Comparison of ENCODE assay signal across 8 cellular contexts in genomic region chr20:3156811-3157619, GRCh38. TPM values are rescaled to one million over a fixed set of nuclear protein-coding genes. Genes with fewer than 3 reads are reported as not detected.
DNase-seq lines count a peak whose midpoint lies in the region; ATAC-seq and TF ChIP-seq lines count a peak whose summit lies in the region.

No MANE protein-coding gene starts in this region.

- DNase-seq in MCF 10A (ENCODE audit: unreplicated experiment), result no peak
- no peak for DNase-seq in breast epithelium (ENCODE audit: low spot score in 2 of 2)
- DNase-seq in cardiac fibroblast (ENCODE audit: low read depth in 2 of 2), result peak; percentile 18
- no peak for DNase-seq in brain microvascular endothelial cell
- DNase-seq in mucosa of descending colon, result no peak
- DNase-seq in NCI-H1105 treated with DMSO at 0.1 percent for 48 hours (lab: John Stamatoyannopoulos, UW), result no peak

- no peaks in the 10 kb centered on the region for H3K9me3 Mint-ChIP-seq in MCF 10A (ENCODE audit: unreplicated experiment)
- H3K9me3 Mint-ChIP-seq in stimulated activated memory B cell treated with anti-CD40 and anti-IgM and Interleukin-4, amounts not matched to agents 10 μg/mL and 1 μg/mL and 100 μg/mL, for 72 hours, result no peaks in the 10 kb centered on the region

- peak overlapping the region; percentile 92 for H3K4me3 Mint-ChIP-seq in MCF 10A (ENCODE audit: unreplicated experiment)
- peak overlapping the region; percentile 67 for H3K4me3 Mint-ChIP-seq in stimulated activated memory B cell treated with anti-CD40 and anti-IgM and Interleukin-4, amounts not matched to agents 10 μg/mL and 1 μg/mL and 100 μg/mL, for 72 hours

- ATAC-seq in HG03460 (IDR thresholded peaks at IDR 0.05; ENCODE audit: unreplicated experiment) (peak; percentile 70), mucosa of descending colon (no peak)
- ATAC-seq in stimulated activated memory B cell treated with anti-CD40 and anti-IgM and Interleukin-4, amounts not matched to agents 10 μg/mL and 1 μg/mL and 100 μg/mL, for 72 hours, result peak; percentile 88

- POLR2A ChIA-PET in MCF 10A (lab: Yijun Ruan, JAX), result interaction anchor here (0.7 to 0.9 kb wide), 3 partner anchors 109 to 310 kb away, joined by 3 to 4 read pairs (median 4); no protein-coding TSS in a partner anchor

- peaks cover 35% of the 10 kb centered on the region for H3K36me3 Mint-ChIP-seq in MCF 10A (ENCODE audit: insufficient read depth, unreplicated experiment)
- peaks cover 12% of the 10 kb centered on the region for H3K36me3 Mint-ChIP-seq in stimulated activated memory B cell treated with anti-CD40 and anti-IgM and Interleukin-4, amounts not matched to agents 10 μg/mL and 1 μg/mL and 100 μg/mL, for 72 hours

- H3K4me3 ChIP-seq in breast epithelium, result peak overlapping the region in 1 of 3 donors; percentile 86
- no peak overlapping the region for H3K4me3 ChIP-seq in cardiac fibroblast (replicated peaks in 1 of 2; ENCODE audit: low read depth in 2 of 2, low read length in 2 of 2)
- no peak overlapping the region for H3K4me3 ChIP-seq in brain microvascular endothelial cell (ENCODE audit: low read depth, low read length)
- no peak overlapping the region for H3K4me3 ChIP-seq in mucosa of descending colon

- no peak for TF ChIP-seq POLR2A in breast epithelium (IDR thresholded peaks at IDR 0.05)

- H3K9me3 ChIP-seq in breast epithelium, result no peaks in the 10 kb centered on the region
- no peaks in the 10 kb centered on the region for H3K9me3 ChIP-seq in mucosa of descending colon

- no TSS peak for BruUV-seq in MCF 10A (replicated peaks; lab: Mats Ljungman, UMichigan)

- H3K4me1 ChIP-seq in breast epithelium, result peaks cover 15 to 19% of the 10 kb centered on the region in 2 donors
- H3K4me1 ChIP-seq in mucosa of descending colon (ENCODE audit: low read depth), result peaks cover 22% of the 10 kb centered on the region

- H3K27me3 ChIP-seq in breast epithelium, result no peaks in the 10 kb centered on the region
- no peaks in the 10 kb centered on the region for H3K27me3 ChIP-seq in brain microvascular endothelial cell (replicated peaks)

- H3K27me3 Mint-ChIP-seq in MCF 10A (ENCODE audit: insufficient read depth, unreplicated experiment), result no peaks in the 10 kb centered on the region
- no peaks in the 10 kb centered on the region for H3K27me3 Mint-ChIP-seq in stimulated activated memory B cell treated with anti-CD40 and anti-IgM and Interleukin-4, amounts not matched to agents 10 μg/mL and 1 μg/mL and 100 μg/mL, for 72 hours

- in situ Hi-C loops in brain microvascular endothelial cell (cut with HindIII; ENCODE audit: low pct_ligation_motif_present, low sequenced_read_pairs), result no loop called here

- intact Hi-C loops in MCF 10A (cut with micrococcal nuclease), result no loop called here
- intact Hi-C loops in breast epithelium (cut with DNase I; ENCODE audit: low total_unique reads), result no loop called here
- intact Hi-C loops in mucosa of descending colon (cut with DNase I, micrococcal nuclease), result no loop called here

- H3K27ac Mint-ChIP-seq in MCF 10A (ENCODE audit: low read depth, unreplicated experiment), result peak overlapping the region; percentile 99
- H3K27ac Mint-ChIP-seq in stimulated activated memory B cell treated with anti-CD40 and anti-IgM and Interleukin-4, amounts not matched to agents 10 μg/mL and 1 μg/mL and 100 μg/mL, for 72 hours, result peak overlapping the region; percentile 96

- H3K36me3 ChIP-seq in breast epithelium, result no peaks in the 10 kb centered on the region
- H3K36me3 ChIP-seq in brain microvascular endothelial cell (replicated peaks), result peaks cover 2% of the 10 kb centered on the region
- H3K36me3 ChIP-seq in mucosa of descending colon (ENCODE audit: low read depth), result no peaks in the 10 kb centered on the region

- CTCF ChIA-PET in MCF 10A (lab: Yijun Ruan, JAX), result interaction anchor here (0.6 to 1.5 kb wide), 7 partner anchors 9 to 317 kb away, joined by 3 to 8 read pairs (median 4); partner anchors contain the start of genes PCED1A and VPS16

- peaks cover 19% of the 10 kb centered on the region for H3K4me1 Mint-ChIP-seq in MCF 10A (ENCODE audit: insufficient read depth, unreplicated experiment)
- peaks cover 67% of the 10 kb centered on the region for H3K4me1 Mint-ChIP-seq in stimulated activated memory B cell treated with anti-CD40 and anti-IgM and Interleukin-4, amounts not matched to agents 10 μg/mL and 1 μg/mL and 100 μg/mL, for 72 hours

- no peak for TF ChIP-seq CTCF in MCF 10A (IDR thresholded peaks at IDR 0.05; ENCODE audit: unreplicated experiment)
- no peak for TF ChIP-seq CTCF in breast epithelium (IDR thresholded peaks at IDR 0.05)
- TF ChIP-seq CTCF in cardiac fibroblast (IDR thresholded peaks at IDR 0.05; ENCODE audit: low read depth, low read length), result no peak
- TF ChIP-seq CTCF in brain microvascular endothelial cell (IDR thresholded peaks at IDR 0.05; ENCODE audit: low read depth, low read length, missing control alignments), result no peak
- no peak for TF ChIP-seq CTCF in mucosa of descending colon (IDR thresholded peaks at IDR 0.05)

- H3K27ac ChIP-seq in breast epithelium (peak overlapping the region in 1 of 2 donors; percentile 2), brain microvascular endothelial cell (no peak overlapping the region)

RNA-seq across cellular contexts. Expression of gene FASTKD5, which starts 2.6 kb away (rescaled TPM):
- total RNA-seq in MCF 10A (2022), result 15.0 and 18.2 TPM in 2 replicates
- 10 to 100 TPM; 15.4 to 18.3 (median 16.3) TPM for total RNA-seq in breast epithelium
- 10 to 100 TPM; 15.5 to 17.7 (median 16.0) TPM for total RNA-seq in mucosa of descending colon

RNA-seq across cellular contexts. Expression of gene UBOX5, which starts 2.6 kb away (rescaled TPM):
- total RNA-seq in MCF 10A (2022) (5.0 and 5.9 TPM in 2 replicates), breast epithelium (1 to 10 TPM; 5.9 to 8.9 (median 6.6) TPM), mucosa of descending colon (1 to 10 TPM; 5.9 to 9.2 (median 8.5) TPM)

RNA-seq across cellular contexts. Expression of gene LZTS3, which starts 16.3 kb away (rescaled TPM):
- 5.3 and 8.5 TPM in 2 replicates for total RNA-seq in MCF 10A (2022)
- total RNA-seq in breast epithelium, result 10 to 100 TPM in 2 of 3 donors, 1 to 10 TPM in 1; 9.3 to 12.1 (median 11.3) TPM
- total RNA-seq in mucosa of descending colon, result 1 to 10 TPM; 4.2 to 9.9 (median 8.0) TPM

RNA-seq across cellular contexts. Expression of gene DDRGK1, which starts 47.5 kb away (rescaled TPM):
- 116 and 136 TPM in 2 replicates for total RNA-seq in MCF 10A (2022)
- total RNA-seq in breast epithelium, result 10 to 100 TPM; 87.1 to 91.8 (median 89.8) TPM
- 10 to 100 TPM; 51.3 to 80.3 (median 62.9) TPM for total RNA-seq in mucosa of descending colon

RNA-seq across cellular contexts. Expression of gene ITPA, which starts 52.3 kb away (rescaled TPM):
- total RNA-seq in MCF 10A (2022), result 69.4 and 97.1 TPM in 2 replicates
- total RNA-seq in breast epithelium, result 10 to 100 TPM; 35.2 to 43.6 (median 39.1) TPM
- 10 to 100 TPM; 29.8 to 44.7 (median 43.8) TPM for total RNA-seq in mucosa of descending colon

Comparison
In these comparisons a context has a peak if more than half of its experiments do, and no peak if none do; other contexts are left out.
1. DNase-seq: peak in cardiac fibroblast (2 of 2); none in MCF 10A (single experiment), breast epithelium (0 of 2), brain microvascular endothelial cell (single experiment), mucosa of descending colon (0 of 3) and NCI-H1105 treated with DMSO at 0.1 percent for 48 hours (single experiment).